ENCODE assay signal across 11 cellular contexts in the genomic region with DNA sequence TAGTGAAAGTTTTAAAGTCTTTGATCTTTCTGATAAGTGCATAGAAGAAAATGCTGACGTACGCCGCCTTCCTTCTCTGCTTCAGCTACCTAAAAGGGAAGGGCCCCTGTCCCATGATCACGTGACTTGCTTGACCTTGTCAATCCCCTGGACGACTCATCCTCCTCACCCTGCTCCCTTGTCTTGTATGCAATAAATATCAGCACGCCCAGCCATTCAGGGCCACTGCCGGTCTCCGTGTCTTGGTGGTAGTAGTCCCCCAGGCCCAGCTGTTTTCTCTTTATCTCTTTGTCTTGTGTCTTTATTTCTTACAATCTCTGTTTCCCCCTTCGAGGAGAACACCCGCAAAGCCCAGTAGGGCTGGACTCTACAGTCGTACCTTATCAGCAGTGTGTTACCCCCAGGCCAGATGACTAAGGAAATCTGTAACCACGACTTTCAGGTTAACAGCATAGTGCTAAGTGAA. TPM values are rescaled to one million over a fixed set of nuclear protein-coding genes. Genes with fewer than 3 reads are reported as not detected.
DNase-seq lines count a peak whose midpoint lies in the region; ATAC-seq and TF ChIP-seq lines count a peak whose summit lies in the region.
"Had no signal": no experiment of that assay in that cellular context is flagged by ENCODE, and none has a peak within 500 bp of the region (broad histone marks: within the 10 kb centered on the region; RNA-seq: fewer than 3 reads in every experiment).

No MANE protein-coding gene starts in this region.

- no peak overlapping the region for H3K4me3 ChIP-seq in neural progenitor cell
- H3K4me3 ChIP-seq in ovary = no peak overlapping the region
- H3K4me3 ChIP-seq: ascending aorta had no signal

- peaks cover 54% of the 10 kb centered on the region for H4K20me1 ChIP-seq in neural progenitor cell (ENCODE audit: low read depth)

- no peak overlapping the region for H3K4me2 ChIP-seq in neural progenitor cell

- H3F3A ChIP-seq in neural progenitor cell (ENCODE audit: low read depth) = no peaks in the 10 kb centered on the region

- ATAC-seq in activated naive CD8-positive, alpha-beta T cell treated with anti-CD3 and anti-CD28 coated beads, Interleukin-2, amount 10 ng/mL, durations not matched to agents 7 days and 5 days (ENCODE audit: low read depth) = peak; percentile 29
- ATAC-seq in HG02840 (IDR thresholded peaks at IDR 0.05; ENCODE audit: low FRiP score, unreplicated experiment) (no peak), GM21737 (IDR thresholded peaks at IDR 0.05; ENCODE audit: unreplicated experiment) (no peak), HG03520 (IDR thresholded peaks at IDR 0.05; ENCODE audit: unreplicated experiment) (no peak)

- no peak overlapping the region for H3K9ac ChIP-seq in neural progenitor cell

- H3K27me3 ChIP-seq in neural progenitor cell (no peaks in the 10 kb centered on the region), ovary (no peaks in the 10 kb centered on the region)
- H3K27me3 ChIP-seq: ascending aorta had no signal

- no peaks in the 10 kb centered on the region for H3K27me3 Mint-ChIP-seq in HFFc6 (ENCODE audit: insufficient read depth)
- no peaks in the 10 kb centered on the region for H3K27me3 Mint-ChIP-seq in T-helper 1 cell treated with Interleukin-12 subunit alpha and Interleukin-12 subunit beta and Interleukin-4 antibody, amounts not matched to agents 30 μg/mL and 1 μg/mL, for 36 hours (ENCODE audit: low read depth)
- H3K27me3 Mint-ChIP-seq in activated naive CD8-positive, alpha-beta T cell treated with anti-CD3 and anti-CD28 coated beads, Interleukin-2, amount 10 ng/mL, durations not matched to agents 7 days and 5 days = no peaks in the 10 kb centered on the region
- H3K27me3 Mint-ChIP-seq in neural progenitor cell (ENCODE audit: insufficient read depth, low read depth) = peaks cover 2% of the 10 kb centered on the region

- H3K9me3 ChIP-seq in neural progenitor cell (ENCODE audit: low read depth) (no peaks in the 10 kb centered on the region), ovary (no peaks in the 10 kb centered on the region)
- H3K9me3 ChIP-seq: ascending aorta had no signal

- no peak for TF ChIP-seq EP300 in ovary (IDR thresholded peaks at IDR 0.05)

- peaks cover 9% of the 10 kb centered on the region for H3K4me1 ChIP-seq in neural progenitor cell
- H3K4me1 ChIP-seq in ovary (ENCODE audit: insufficient read depth) = no peaks in the 10 kb centered on the region

- peaks cover 65% of the 10 kb centered on the region for H3K36me3 Mint-ChIP-seq in HFFc6 (ENCODE audit: low read depth)
- H3K36me3 Mint-ChIP-seq in T-helper 1 cell treated with Interleukin-12 subunit alpha and Interleukin-12 subunit beta and Interleukin-4 antibody, amounts not matched to agents 30 μg/mL and 1 μg/mL, for 36 hours (ENCODE audit: low read depth) = peaks cover 69% of the 10 kb centered on the region
- H3K36me3 Mint-ChIP-seq in activated naive CD8-positive, alpha-beta T cell treated with anti-CD3 and anti-CD28 coated beads, Interleukin-2, amount 10 ng/mL, durations not matched to agents 7 days and 5 days = peaks cover 54% of the 10 kb centered on the region
- H3K36me3 Mint-ChIP-seq in neural progenitor cell = peaks cover 31% of the 10 kb centered on the region

- DNase-seq in HFFc6 (no peak), neural progenitor cell (ENCODE audit: low spot score) (no peak), ovary (no peak)
- no peak for DNase-seq in activated naive CD8-positive, alpha-beta T cell treated with anti-CD3 and anti-CD28 coated beads, Interleukin-2, amount 10 ng/mL, durations not matched to agents 7 days and 5 days
- DNase-seq: Calu3 had no signal

- no peak for TF ChIP-seq CTCF in HFFc6 (IDR thresholded peaks at IDR 0.05)
- no peak for TF ChIP-seq CTCF in neural progenitor cell (IDR thresholded peaks at IDR 0.05)
- no peak for TF ChIP-seq CTCF in ovary (IDR thresholded peaks at IDR 0.05)

- H3K4me3 Mint-ChIP-seq in HFFc6 = no peak overlapping the region
- H3K4me3 Mint-ChIP-seq in T-helper 1 cell treated with Interleukin-12 subunit alpha and Interleukin-12 subunit beta and Interleukin-4 antibody, amounts not matched to agents 30 μg/mL and 1 μg/mL, for 36 hours = peak overlapping the region; percentile 77
- H3K4me3 Mint-ChIP-seq in activated naive CD8-positive, alpha-beta T cell treated with anti-CD3 and anti-CD28 coated beads, Interleukin-2, amount 10 ng/mL, durations not matched to agents 7 days and 5 days = peak overlapping the region; percentile 60
- H3K4me3 Mint-ChIP-seq in neural progenitor cell = peak overlapping the region; percentile 2

- H3K27ac Mint-ChIP-seq in HFFc6 (peak overlapping the region; percentile 44), neural progenitor cell (no peak overlapping the region)
- H3K27ac Mint-ChIP-seq in T-helper 1 cell treated with Interleukin-12 subunit alpha and Interleukin-12 subunit beta and Interleukin-4 antibody, amounts not matched to agents 30 μg/mL and 1 μg/mL, for 36 hours = peak overlapping the region; percentile 86
- peak overlapping the region; percentile 85 for H3K27ac Mint-ChIP-seq in activated naive CD8-positive, alpha-beta T cell treated with anti-CD3 and anti-CD28 coated beads, Interleukin-2, amount 10 ng/mL, durations not matched to agents 7 days and 5 days

- H3K9me3 Mint-ChIP-seq in HFFc6 (no peaks in the 10 kb centered on the region), neural progenitor cell (no peaks in the 10 kb centered on the region)
- H3K9me3 Mint-ChIP-seq in T-helper 1 cell treated with Interleukin-12 subunit alpha and Interleukin-12 subunit beta and Interleukin-4 antibody, amounts not matched to agents 30 μg/mL and 1 μg/mL, for 36 hours = no peaks in the 10 kb centered on the region
- no peaks in the 10 kb centered on the region for H3K9me3 Mint-ChIP-seq in activated naive CD8-positive, alpha-beta T cell treated with anti-CD3 and anti-CD28 coated beads, Interleukin-2, amount 10 ng/mL, durations not matched to agents 7 days and 5 days

- peaks cover 28% of the 10 kb centered on the region for H3K4me1 Mint-ChIP-seq in HFFc6 (ENCODE audit: low read depth)
- H3K4me1 Mint-ChIP-seq in T-helper 1 cell treated with Interleukin-12 subunit alpha and Interleukin-12 subunit beta and Interleukin-4 antibody, amounts not matched to agents 30 μg/mL and 1 μg/mL, for 36 hours (ENCODE audit: low read depth) = peaks cover 74% of the 10 kb centered on the region
- H3K4me1 Mint-ChIP-seq in activated naive CD8-positive, alpha-beta T cell treated with anti-CD3 and anti-CD28 coated beads, Interleukin-2, amount 10 ng/mL, durations not matched to agents 7 days and 5 days = peaks cover 80% of the 10 kb centered on the region
- H3K4me1 Mint-ChIP-seq in neural progenitor cell = peaks cover 9% of the 10 kb centered on the region

- POLR2A ChIA-PET in activated naive CD8-positive, alpha-beta T cell treated with anti-CD3 and anti-CD28 coated beads, Interleukin-2, amount 10 ng/mL, durations not matched to agents 7 days and 5 days (lab: Charles Lee) = no interaction called here

- H2AFZ ChIP-seq in neural progenitor cell (replicated peaks) = no peak overlapping the region

- H3K36me3 ChIP-seq in neural progenitor cell = peaks cover 34% of the 10 kb centered on the region
- no peaks in the 10 kb centered on the region for H3K36me3 ChIP-seq in ovary

- intact Hi-C loops in ovary (cut with DNase I) = no loop called here

- WGBS in ovary, 3 donors = 62 to 81% (median 65%) methylated on average over 12 of the region's 12 CpGs

- no peak for TF ChIP-seq POLR2A in ovary (IDR thresholded peaks at IDR 0.05)

- H3K27ac ChIP-seq in neural progenitor cell = no peak overlapping the region
- no peak overlapping the region for H3K27ac ChIP-seq in ovary
- H3K27ac ChIP-seq: ascending aorta, HL-60 had no signal

- peaks cover 93% of the 10 kb centered on the region for H3K79me2 ChIP-seq in neural progenitor cell (ENCODE audit: low read depth)

RNA-seq across cellular contexts. Expression of gene NUP50, which starts 6.3 kb away (rescaled TPM):
- total RNA-seq in HFFc6 (2021; fragmentation: NEBNext Ultra II Directional; extraction: Animal tissue kit (Norgen Biotek cat#: 25700)) = 10 to 100 TPM; 44.3 to 63.0 (median 56.6) TPM
- total RNA-seq in activated naive CD8-positive, alpha-beta T cell treated with anti-CD3 and anti-CD28 coated beads, Interleukin-2, amount 10 ng/mL, durations not matched to agents 7 days and 5 days = 100 to 1,000 TPM; 150 to 152 TPM
- total RNA-seq in neural progenitor cell (ENCODE audit: low replicate concordance) = 87.2 and 96.8 TPM in 2 replicates
- total RNA-seq in ovary = 10 to 100 TPM; 35.8 to 58.6 (median 48.1) TPM
- 10 to 100 TPM; 12.4 to 24.0 TPM for polyA plus RNA-seq in ovary
